Comparison of ENCODE assay signal across 8 cellular contexts in the genomic region with DNA sequence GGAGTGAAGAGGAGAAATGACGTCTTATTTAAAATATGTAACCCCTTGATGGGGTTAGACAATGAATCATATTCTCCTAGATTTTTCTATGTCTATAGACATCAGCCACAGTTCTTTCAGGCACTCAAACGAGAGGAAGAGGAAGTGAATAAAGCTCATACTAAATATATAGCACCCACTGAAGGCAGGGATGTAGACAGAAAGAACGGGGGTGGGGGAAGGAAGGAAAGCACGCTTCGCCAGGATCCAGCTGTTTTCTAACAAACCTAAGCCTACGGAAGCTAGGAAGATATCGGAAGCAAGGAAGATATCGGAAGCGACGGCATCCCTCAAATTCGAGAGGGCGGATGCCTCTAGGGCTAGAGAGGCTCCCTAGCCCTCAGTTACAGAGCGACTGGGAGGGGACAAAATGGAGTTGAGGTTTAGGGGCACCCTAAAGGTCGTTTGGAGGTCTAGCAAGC. TPM values are rescaled to one million over a fixed set of nuclear protein-coding genes. Genes with fewer than 3 reads are reported as not detected.
A peak's percentile ranks its signal among the peaks of the same experiment; 100 is the strongest.
DNase-seq lines count a peak whose midpoint lies in the region; ATAC-seq and TF ChIP-seq lines count a peak whose summit lies in the region.

No MANE protein-coding gene starts in this region.

- WGBS in mesenchymal stem cell: 0% methylated on average over 12 of the region's 14 CpGs

- H3K9me3 ChIP-seq in CD8-positive, alpha-beta T cell (ENCODE audit: low read length): no peaks in the 10 kb centered on the region
- H3K9me3 ChIP-seq in mesenchymal stem cell (ENCODE audit: control insufficient read depth, low read length): no peaks in the 10 kb centered on the region
- no peaks in the 10 kb centered on the region for H3K9me3 ChIP-seq in tibial artery

- H3K4me2 ChIP-seq in mesenchymal stem cell (ENCODE audit: low read length, poor library complexity, severe bottlenecking): peak overlapping the region; percentile 54

- TF ChIP-seq CTCF in CD8-positive, alpha-beta T cell (IDR thresholded peaks at IDR 0.05): no peak
- TF ChIP-seq CTCF in tibial artery (IDR thresholded peaks at IDR 0.05): no peak

- peak overlapping the region in 1 of 2 experiments; percentile 87 for H3K14ac ChIP-seq in mesenchymal stem cell (ENCODE audit: low read length in 2 of 2)

- no peaks in the 10 kb centered on the region for H3K9me3 Mint-ChIP-seq in CD8-positive, alpha-beta T cell

- H3K27ac ChIP-seq in CD8-positive, alpha-beta T cell (ENCODE audit: low read depth, low read length): peak overlapping the region; percentile 80
- H3K27ac ChIP-seq in mesenchymal stem cell (ENCODE audit: low read length, poor library complexity, severe bottlenecking) (peak overlapping the region; percentile 90), tibial artery (peak overlapping the region; percentile 83 to 89)

- POLR2A ChIA-PET in CD8-positive, alpha-beta T cell (lab: Charles Lee): interaction anchor here (0.8 to 1.9 kb wide), 4 partner anchors 12 to 585 kb away, joined by 3 to 7 read pairs (median 3); partner anchors contain the start of gene AMMECR1

- ATAC-seq in CD8-positive, alpha-beta T cell: peak; percentile 56
- peak; percentile 30 for ATAC-seq in GM19455 (IDR thresholded peaks at IDR 0.05; ENCODE audit: unreplicated experiment)

- no peaks in the 10 kb centered on the region for H3K79me1 ChIP-seq in mesenchymal stem cell (replicated peaks; ENCODE audit: low read length, poor library complexity, severe bottlenecking)

- no peak overlapping the region for H2AFZ ChIP-seq in mesenchymal stem cell (ENCODE audit: low read depth, low read length)

- no peak overlapping the region for H2BK15ac ChIP-seq in mesenchymal stem cell (ENCODE audit: low read depth, poor library complexity, severe bottlenecking)

- H3K4ac ChIP-seq in mesenchymal stem cell (ENCODE audit: low read depth in 1 of 2, low read length in 2 of 2): peak overlapping the region; percentile 78 to 81

- H3K36me3 Mint-ChIP-seq in CD8-positive, alpha-beta T cell: peaks cover 17% of the 10 kb centered on the region

- peak overlapping the region in 1 of 2 experiments; percentile 64 for H3K23ac ChIP-seq in mesenchymal stem cell (ENCODE audit: low read length in 2 of 2)

- peaks cover 14% of the 10 kb centered on the region for H3K4me1 ChIP-seq in CD8-positive, alpha-beta T cell (ENCODE audit: insufficient read depth, low read length)
- no peaks in the 10 kb centered on the region for H3K4me1 ChIP-seq in mesenchymal stem cell (ENCODE audit: control insufficient read depth, insufficient read depth, low read depth, low read length)
- no peaks in the 10 kb centered on the region for H3K4me1 ChIP-seq in tibial artery

- H3K18ac ChIP-seq in mesenchymal stem cell (ENCODE audit: low read depth in 1 of 2, low read length in 2 of 2): peak overlapping the region; percentile 10 to 88

- peak overlapping the region; percentile 35 for H2AK5ac ChIP-seq in mesenchymal stem cell (ENCODE audit: low read length, severe bottlenecking)

- H4K8ac ChIP-seq in mesenchymal stem cell (ENCODE audit: low read length): no peak overlapping the region

- CTCF ChIA-PET in CD8-positive, alpha-beta T cell (lab: Charles Lee): no interaction called here

- H3K4me3 ChIP-seq in CD8-positive, alpha-beta T cell (ENCODE audit: low read depth, low read length): peak overlapping the region; percentile 90
- H3K4me3 ChIP-seq in mesenchymal stem cell (ENCODE audit: insufficient read depth in 1 of 2, low read depth in 1 of 2, low read length in 2 of 2): peak overlapping the region; percentile 65 to 94
- peak overlapping the region; percentile 65 to 84 for H3K4me3 ChIP-seq in tibial artery

- peak overlapping the region; percentile 97 for H3K4me3 Mint-ChIP-seq in CD8-positive, alpha-beta T cell

- H2BK12ac ChIP-seq in mesenchymal stem cell (ENCODE audit: low read length in 2 of 2): peak overlapping the region in 1 of 2 experiments; percentile 66

- H4K91ac ChIP-seq in mesenchymal stem cell (ENCODE audit: low read length): peak overlapping the region; percentile 86

- peak overlapping the region; percentile 98 for H3K27ac Mint-ChIP-seq in CD8-positive, alpha-beta T cell

- intact Hi-C loops in CD8-positive, alpha-beta T cell (cut with DNase I, micrococcal nuclease): loop anchor here (1.0 to 10.0 kb wide), 6 partner anchors 195 to 1950 kb away; partner anchors contain the start of genes NXT2 (in 2 of the 2), ALG13 (in 1 of the 2) and TMEM164 (in 1 of the 2)
- intact Hi-C loops in tibial artery (cut with DNase I; ENCODE audit: low total_unique reads): no loop called here

- no peaks in the 10 kb centered on the region for H3K36me3 ChIP-seq in CD8-positive, alpha-beta T cell (ENCODE audit: insufficient read depth, low read length)
- peaks cover 0 to under 1% of the 10 kb centered on the region in 2 experiments for H3K36me3 ChIP-seq in mesenchymal stem cell (ENCODE audit: control insufficient read depth in 1 of 2, insufficient read depth in 2 of 2, low read depth in 1 of 2, low read length in 2 of 2)
- H3K36me3 ChIP-seq in tibial artery: no peaks in the 10 kb centered on the region

- H3K4me1 Mint-ChIP-seq in CD8-positive, alpha-beta T cell (ENCODE audit: low read depth): peaks cover 38% of the 10 kb centered on the region

- H3K27me3 ChIP-seq in CD8-positive, alpha-beta T cell (ENCODE audit: insufficient read depth, low read length): no peaks in the 10 kb centered on the region
- H3K27me3 ChIP-seq in mesenchymal stem cell (ENCODE audit: control insufficient read depth in 1 of 2, insufficient read depth in 1 of 2, low read length in 2 of 2) (peaks cover 0 to 16% of the 10 kb centered on the region in 2 experiments), tibial artery (no peaks in the 10 kb centered on the region)

- no peaks in the 10 kb centered on the region for H3K27me3 Mint-ChIP-seq in CD8-positive, alpha-beta T cell (ENCODE audit: low read depth)

- DNase-seq in CD8-positive, alpha-beta T cell: peak in 4 of 7 experiments; percentile 1 to 50 (median 18)
- peak; percentile 3 for DNase-seq in HPDE6-E6E7 (ENCODE audit: extremely low spot score)
- DNase-seq in T-helper 2 cell: peak in 3 of 5 experiments; percentile 7 to 34 (median 15)
- DNase-seq in dermis blood vessel endothelial cell: peak; percentile 59
- peak; percentile 53 for DNase-seq in mesenchymal stem cell
- DNase-seq in tibial artery: no peak
- DNase-seq in islet precursor cell: no peak

- peak overlapping the region; percentile 34 for H2BK120ac ChIP-seq in mesenchymal stem cell (ENCODE audit: low read depth, low read length)

- H3K9ac ChIP-seq in mesenchymal stem cell (ENCODE audit: low read length): peak overlapping the region; percentile 99

- H2BK5ac ChIP-seq in mesenchymal stem cell (ENCODE audit: low read depth, low read length, poor library complexity, severe bottlenecking): peak overlapping the region; percentile 81

RNA-seq across cellular contexts. Expression of gene ACSL4, which starts 0.7 kb away (rescaled TPM):
- 10 to 100 TPM; 17.2 to 18.6 TPM for total RNA-seq in CD8-positive, alpha-beta T cell
- total RNA-seq in dermis blood vessel endothelial cell: 57.3 and 97.2 TPM in 2 replicates
- 93.9 TPM for polyA plus RNA-seq in mesenchymal stem cell (2013, experiment 1 of 2)
- 102 TPM for polyA plus RNA-seq in mesenchymal stem cell (2013, experiment 2 of 2)

Comparison
In these comparisons a context has a peak if more than half of its experiments do, and no peak if none do; other contexts are left out.
1. DNase-seq: peak in CD8-positive, alpha-beta T cell (4 of 7), HPDE6-E6E7 (single experiment), T-helper 2 cell (3 of 5), dermis blood vessel endothelial cell (single experiment) and mesenchymal stem cell (single experiment); none in tibial artery (0 of 2) and islet precursor cell (single experiment).
2. Peak in every context shown above with its lines, with median percentiles within 50 percentile points of each other: H3K27ac ChIP-seq and H3K4me3 ChIP-seq.